Comparison of ENCODE assay signal across 8 cellular contexts in the genomic region with DNA sequence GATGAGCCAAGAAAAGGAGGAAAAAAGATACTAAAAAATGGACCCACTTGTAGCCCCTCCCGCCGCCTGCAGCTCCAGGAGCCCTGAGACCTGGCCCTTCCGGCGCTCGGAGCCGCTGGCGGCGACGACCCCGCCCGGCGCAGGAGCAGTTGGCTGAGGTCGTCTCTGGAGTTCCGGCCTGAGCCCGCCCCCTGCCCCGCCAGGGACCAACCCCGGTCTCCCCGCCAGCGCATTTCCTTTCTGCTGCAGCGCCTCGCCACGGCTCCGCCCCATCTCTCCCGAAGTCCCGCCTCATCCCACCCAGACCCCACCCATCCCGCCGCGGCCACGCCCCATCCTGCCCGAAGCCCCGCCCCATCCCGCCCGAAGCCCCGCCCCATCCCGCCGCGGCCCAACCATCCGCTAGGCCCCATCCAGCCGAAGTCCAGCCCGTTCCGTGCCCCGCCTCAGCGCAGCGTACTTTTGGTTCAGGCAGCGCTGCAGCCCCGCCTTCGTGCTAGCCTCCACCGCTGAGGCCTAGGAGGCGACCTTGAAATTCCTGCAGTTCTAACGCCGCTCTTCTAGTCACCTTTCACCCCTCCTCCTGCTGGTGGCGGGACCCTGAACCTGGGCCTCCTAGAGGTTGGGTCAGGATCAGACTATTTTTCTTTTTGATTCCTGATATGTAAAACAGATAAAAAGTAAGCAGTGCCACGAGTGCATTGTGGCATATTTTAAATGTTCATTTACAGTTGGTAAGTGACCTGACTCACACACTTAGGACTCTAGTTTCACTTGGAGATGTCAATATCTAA. TPM values are rescaled to one million over a fixed set of nuclear protein-coding genes. Genes with fewer than 3 reads are reported as not detected.
DNase-seq lines count a peak whose midpoint lies in the region; ATAC-seq and TF ChIP-seq lines count a peak whose summit lies in the region.

A gene with protein sequence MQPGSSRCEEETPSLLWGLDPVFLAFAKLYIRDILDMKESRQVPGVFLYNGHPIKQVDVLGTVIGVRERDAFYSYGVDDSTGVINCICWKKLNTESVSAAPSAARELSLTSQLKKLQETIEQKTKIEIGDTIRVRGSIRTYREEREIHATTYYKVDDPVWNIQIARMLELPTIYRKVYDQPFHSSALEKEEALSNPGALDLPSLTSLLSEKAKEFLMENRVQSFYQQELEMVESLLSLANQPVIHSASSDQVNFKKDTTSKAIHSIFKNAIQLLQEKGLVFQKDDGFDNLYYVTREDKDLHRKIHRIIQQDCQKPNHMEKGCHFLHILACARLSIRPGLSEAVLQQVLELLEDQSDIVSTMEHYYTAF (minus strand): TSS at position 132 of the 794 bp plus-strand sequence. CDS start 590 bp downstream, outside the sequence.

- H3K27me3 Mint-ChIP-seq in WTC11 (ENCODE audit: low read depth) (no peaks in the 10 kb centered on the region), immature natural killer cell (ENCODE audit: low read depth in 3 of 3) (peaks cover 8 to 17% (median 14%) of the 10 kb centered on the region in 3 donors)

- H3K27me3 ChIP-seq in AG04450 (ENCODE audit: control insufficient read depth, insufficient read depth, low read length) (no peaks in the 10 kb centered on the region), spleen (replicated peaks in 1 of 7) (no peaks in the 10 kb centered on the region)

- H3K4me1 ChIP-seq in spleen, result peaks cover 24 to 52% (median 43%) of the 10 kb centered on the region in 6 donors

- peaks cover 6% of the 10 kb centered on the region for H3K9me3 ChIP-seq in AG04450 (ENCODE audit: control insufficient read depth, insufficient read depth, low read length)
- peaks cover 0 to 13% (median 10%) of the 10 kb centered on the region in 8 donors for H3K9me3 ChIP-seq in spleen

- H3K4me3 ChIP-seq in AG04450 (ENCODE audit: low read depth, low read length), result peak within 1 kb of the TSS; percentile 86
- peak within 1 kb of the TSS; percentile 73 to 74 for H3K4me3 ChIP-seq in cardiac fibroblast (replicated peaks in 1 of 2; ENCODE audit: low read depth in 2 of 2, low read length in 2 of 2)
- peak within 1 kb of the TSS; percentile 53 to 92 (median 70) for H3K4me3 ChIP-seq in spleen

- ATAC-seq in GM18907 (IDR thresholded peaks at IDR 0.05; ENCODE audit: unreplicated experiment) (peak; percentile 91), HG03159 (IDR thresholded peaks at IDR 0.05; ENCODE audit: unreplicated experiment) (peak; percentile 92), WTC11 (peak; percentile 95)

- no peaks in the 10 kb centered on the region for H3K36me3 ChIP-seq in spleen

- peak; percentile 84 to 97 (median 84) for TF ChIP-seq POLR2A in spleen (IDR thresholded peaks at IDR 0.05)

- 0 to 1% (median 0%) methylated on average over 15 to 53 of the region's 53 CpGs for WGBS in spleen, 5 donors

- peaks cover 20% of the 10 kb centered on the region for H3K4me1 Mint-ChIP-seq in WTC11
- H3K4me1 Mint-ChIP-seq in immature natural killer cell, result peaks cover 44 to 53% of the 10 kb centered on the region in 2 donors

- peak; percentile 92 for DNase-seq in AG04450 (ENCODE audit: low read depth, low spot score)
- DNase-seq in NCI-H2227 treated with DMSO at 0.1 percent for 48 hours (lab: John Stamatoyannopoulos, UW), result peak; percentile 87
- DNase-seq in WTC11 (ENCODE audit: low spot score), result peak; percentile 98
- DNase-seq in cardiac fibroblast (ENCODE audit: low read depth in 2 of 2), result peak; percentile 96 to 99
- peak; percentile 94 to 97 (median 96) for DNase-seq in immature natural killer cell
- DNase-seq in spleen, result peak; percentile 100

- H3K27ac Mint-ChIP-seq in WTC11 (peak within 1 kb of the TSS; percentile 97), immature natural killer cell (peak within 1 kb of the TSS; percentile 90 to 99 (median 97))

- intact Hi-C loops in spleen (cut with DNase I; ENCODE audit: low total_unique reads), result loop anchor here (10.0 kb wide), 2 partner anchors 57 to 207 kb away; a partner anchor contains a TSS

- POLR2A ChIA-PET in AG04450 (lab: Yijun Ruan, JAX), result no interaction called here
- POLR2A ChIA-PET in WTC11 (lab: Charles Lee), result no interaction called here

- H3K27ac ChIP-seq in AG04450 (ENCODE audit: low read depth, low read length), result peak within 1 kb of the TSS; percentile 89
- H3K27ac ChIP-seq in spleen, result peak within 1 kb of the TSS; percentile 94 to 98 (median 95)

- H3K36me3 Mint-ChIP-seq in WTC11, result peaks cover 28% of the 10 kb centered on the region
- peaks cover 4 to 12% (median 5%) of the 10 kb centered on the region in 3 donors for H3K36me3 Mint-ChIP-seq in immature natural killer cell

- peak within 1 kb of the TSS; percentile 90 for H3K4me3 Mint-ChIP-seq in WTC11
- H3K4me3 Mint-ChIP-seq in immature natural killer cell, result peak within 1 kb of the TSS; percentile 93 to 95 (median 95)

- peaks cover 18% of the 10 kb centered on the region for H3K9me3 Mint-ChIP-seq in WTC11
- H3K9me3 Mint-ChIP-seq in immature natural killer cell, result peaks cover 0 to 4% (median 0%) of the 10 kb centered on the region in 6 donors

- CTCF ChIA-PET in AG04450 (lab: Charles Lee) (interaction anchor here (1.2 to 1.7 kb wide), 2 partner anchors 30 kb away, joined by 4 to 10 read pairs; no protein-coding TSS in a partner anchor), WTC11 (lab: Charles Lee) (interaction anchor here (0.7 to 2.0 kb wide), 3 partner anchors 30 to 420 kb away, joined by 3 to 5 read pairs (median 4); no protein-coding TSS in a partner anchor)

- TF ChIP-seq CTCF in AG04450 (IDR thresholded peaks at IDR 0.05; ENCODE audit: low read depth, low read length) (peak; percentile 11; the same call in 1 of the 2 replicates), WTC11 (IDR thresholded peaks at IDR 0.05) (no peak), cardiac fibroblast (IDR thresholded peaks at IDR 0.05; ENCODE audit: low read depth, low read length) (no peak), spleen (IDR thresholded peaks at IDR 0.05 in 8 of 11, conservative IDR thresholded peaks at IDR 0.05 in 3 of 11) (peak in 4 of 11 experiments; percentile 10 to 51 (median 28))

TF ChIP-seq in WTC11, 78 proteins besides CTCF, POLR2A, EP300 and RAD21 (continues in another document):
- TF ChIP-seq, protein P1, sequence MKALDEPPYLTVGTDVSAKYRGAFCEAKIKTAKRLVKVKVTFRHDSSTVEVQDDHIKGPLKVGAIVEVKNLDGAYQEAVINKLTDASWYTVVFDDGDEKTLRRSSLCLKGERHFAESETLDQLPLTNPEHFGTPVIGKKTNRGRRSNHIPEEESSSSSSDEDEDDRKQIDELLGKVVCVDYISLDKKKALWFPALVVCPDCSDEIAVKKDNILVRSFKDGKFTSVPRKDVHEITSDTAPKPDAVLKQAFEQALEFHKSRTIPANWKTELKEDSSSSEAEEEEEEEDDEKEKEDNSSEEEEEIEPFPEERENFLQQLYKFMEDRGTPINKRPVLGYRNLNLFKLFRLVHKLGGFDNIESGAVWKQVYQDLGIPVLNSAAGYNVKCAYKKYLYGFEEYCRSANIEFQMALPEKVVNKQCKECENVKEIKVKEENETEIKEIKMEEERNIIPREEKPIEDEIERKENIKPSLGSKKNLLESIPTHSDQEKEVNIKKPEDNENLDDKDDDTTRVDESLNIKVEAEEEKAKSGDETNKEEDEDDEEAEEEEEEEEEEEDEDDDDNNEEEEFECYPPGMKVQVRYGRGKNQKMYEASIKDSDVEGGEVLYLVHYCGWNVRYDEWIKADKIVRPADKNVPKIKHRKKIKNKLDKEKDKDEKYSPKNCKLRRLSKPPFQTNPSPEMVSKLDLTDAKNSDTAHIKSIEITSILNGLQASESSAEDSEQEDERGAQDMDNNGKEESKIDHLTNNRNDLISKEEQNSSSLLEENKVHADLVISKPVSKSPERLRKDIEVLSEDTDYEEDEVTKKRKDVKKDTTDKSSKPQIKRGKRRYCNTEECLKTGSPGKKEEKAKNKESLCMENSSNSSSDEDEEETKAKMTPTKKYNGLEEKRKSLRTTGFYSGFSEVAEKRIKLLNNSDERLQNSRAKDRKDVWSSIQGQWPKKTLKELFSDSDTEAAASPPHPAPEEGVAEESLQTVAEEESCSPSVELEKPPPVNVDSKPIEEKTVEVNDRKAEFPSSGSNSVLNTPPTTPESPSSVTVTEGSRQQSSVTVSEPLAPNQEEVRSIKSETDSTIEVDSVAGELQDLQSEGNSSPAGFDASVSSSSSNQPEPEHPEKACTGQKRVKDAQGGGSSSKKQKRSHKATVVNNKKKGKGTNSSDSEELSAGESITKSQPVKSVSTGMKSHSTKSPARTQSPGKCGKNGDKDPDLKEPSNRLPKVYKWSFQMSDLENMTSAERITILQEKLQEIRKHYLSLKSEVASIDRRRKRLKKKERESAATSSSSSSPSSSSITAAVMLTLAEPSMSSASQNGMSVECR (CRISPR knock-in tag; IDR thresholded peaks at IDR 0.05; ENCODE audit: borderline replicate concordance), result peak; percentile 10; the same call in 1 of the 2 replicates

RNA-seq across cellular contexts. Expression of the gene that starts here (rescaled TPM):
- polyA plus RNA-seq in AG04450 (2011; rRNA removed) (17.1 and 19.0 TPM in 2 replicates), immature natural killer cell (100 to 1,000 TPM in 1 of 3 donors, 10 to 100 TPM in 2; 81.1 to 101 (median 82.8) TPM), spleen (10 to 100 TPM; 14.2 to 18.1 (median 15.1) TPM)
- 8.6 and 12.9 TPM in 2 replicates for polyA minus RNA-seq in AG04450 (2011; rRNA and poly(A)+ RNA removed)
- total RNA-seq in WTC11 (2021) (13.9 to 18.7 TPM (median 15.0 TPM) in 3 replicates), spleen (10 to 100 TPM; 18.6 to 27.7 (median 24.1) TPM)

Comparison
In these comparisons a context has a peak if more than half of its experiments do, and no peak if none do; other contexts are left out.
1. Peak in every context shown above with its lines: DNase-seq, ATAC-seq, H3K4me3 ChIP-seq and H3K27ac ChIP-seq.